ENCODE assay signal across 20 cellular contexts in genomic region chr7:112529486-112529885, GRCh38. TPM values are rescaled to one million over a fixed set of nuclear protein-coding genes. Genes with fewer than 3 reads are reported as not detected.
"Had no signal": no experiment of that assay in that cellular context is flagged by ENCODE, and none has a peak within 500 bp of the region (broad histone marks: within the 10 kb centered on the region; RNA-seq: fewer than 3 reads in every experiment).

No MANE protein-coding gene starts in this region.

- H3K27me3 ChIP-seq: adrenal gland, colonic mucosa, heart left ventricle, right lobe of liver had no signal

- H3K27ac ChIP-seq: adrenal gland, colonic mucosa, heart left ventricle, right lobe of liver, thoracic aorta had no signal

- H3K4me3 ChIP-seq: adrenal gland, colonic mucosa, heart left ventricle, mucosa of descending colon, right lobe of liver, thoracic aorta had no signal

- ATAC-seq: activated naive CD4-positive, alpha-beta T cell treated with anti-CD3 and anti-CD28 coated beads, Interleukin-2, amount 50 U/mL, for 72 hours; heart left ventricle; left ventricle myocardium superior; mucosa of descending colon; right lobe of liver; WTC11 had no signal

- H3K4me1 ChIP-seq: adrenal gland, colonic mucosa, heart left ventricle, right lobe of liver had no signal

- H3K36me3 ChIP-seq: adrenal gland, colonic mucosa, heart left ventricle, right lobe of liver, thoracic aorta had no signal

- H3K9me3 ChIP-seq: adrenal gland, colonic mucosa, mucosa of descending colon, right lobe of liver, thoracic aorta had no signal

- DNase-seq: activated CD4-positive, alpha-beta memory T cell treated with anti-CD3 and anti-CD28 coated beads for 36 hours; activated CD4-positive, alpha-beta T cell treated with anti-CD3 and anti-CD28 coated beads for 4 hours; activated gamma-delta T cell treated with Interleukin-2 at 50 U/mL for 16 hours; activated T-cell treated with anti-CD3 and anti-CD28 coated beads for 4 hours; adrenal gland; colonic mucosa; endodermal cell; heart left ventricle; kidney glomerular epithelial cell; left ventricle myocardium superior; mucosa of descending colon; naive B cell; right lobe of liver; stimulated activated CD4-positive, alpha-beta T cell treated with anti-CD3 and anti-CD28 coated beads, Interleukin-4, amount 100 ng/mL, for 4 hours; SW 1271; T-helper 2 cell had no signal

RNA-seq across cellular contexts. Expression of gene LSMEM1, which starts 48.7 kb away (rescaled TPM):
- total RNA-seq: epithelial cell of proximal tubule had no signal
